Comparison of ENCODE assay signal across 19 cellular contexts in the genomic region with DNA sequence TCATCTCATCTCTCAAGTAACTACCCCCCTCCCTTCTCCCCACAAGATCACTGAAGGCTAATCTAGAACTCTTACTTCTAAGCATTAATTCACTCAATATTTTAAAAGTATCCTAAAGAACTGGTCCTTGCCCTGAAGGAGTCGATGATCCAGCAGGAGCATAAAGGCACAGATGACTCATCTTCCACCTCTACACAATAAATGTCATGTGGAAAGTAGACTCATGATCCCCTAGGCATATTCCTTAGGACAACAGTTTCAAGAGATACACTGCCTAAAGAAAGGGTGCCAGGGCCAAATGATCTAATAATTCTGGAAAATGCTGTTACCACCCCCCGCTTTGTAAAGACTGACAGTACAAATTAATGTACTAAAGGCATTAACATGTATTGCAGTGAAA.
DNase-seq lines count a peak whose midpoint lies in the region; FAIRE-seq and TF ChIP-seq lines count a peak whose summit lies in the region.
"Had no signal": no experiment of that assay in that cellular context is flagged by ENCODE, and none has a peak within 500 bp of the region (broad histone marks: within the 10 kb centered on the region; RNA-seq: fewer than 3 reads in every experiment).

No MANE protein-coding gene starts in this region.

- DNase-seq in ELR (ENCODE audit: low read depth): peak; percentile 66
- peak; percentile 39 for DNase-seq in RKO (ENCODE audit: low spot score)
- peak; percentile 28 for DNase-seq in endothelial cell of umbilical vein (ENCODE audit: low read depth, low spot score)
- no peak for DNase-seq in neural progenitor cell (ENCODE audit: low spot score)
- DNase-seq in MM.1S: no peak
- DNase-seq in glutamatergic neuron: no peak
- no peak for DNase-seq in uterus
- no peak for DNase-seq in activated T-helper 2 cell treated with anti-CD3 and anti-CD28 coated beads, Interferon-gamma antibody, Interleukin-2, Interleukin-4, amounts not matched to agents 10 μg/mL and 5 μg/mL and 100 μg/mL, durations not matched to agents 14 hours and 24 hours and 36 hours (ENCODE audit: low spot score)
- DNase-seq: BE2C; CD4-positive, alpha-beta memory T cell; KG1; MG63; NCI-H1105 treated with DMSO at 0.1 percent for 48 hours; NCI-H187; NCI-H510A; NCI-H82; Peyer's patch had no signal

- no peak overlapping the region for H3K27ac ChIP-seq in endothelial cell of umbilical vein (ENCODE audit: insufficient read depth, low read depth, low read length)
- no peak overlapping the region for H3K27ac ChIP-seq in neural progenitor cell
- H3K27ac ChIP-seq in MM.1S (ENCODE audit: low read length): no peak overlapping the region
- no peak overlapping the region for H3K27ac ChIP-seq in uterus
- H3K27ac ChIP-seq: HL-60, Peyer's patch, SJSA1 had no signal

- CTCF ChIA-PET in endothelial cell of umbilical vein (lab: Charles Lee): no interaction called here

- no peak for TF ChIP-seq CTCF in endothelial cell of umbilical vein (IDR thresholded peaks at IDR 0.05; ENCODE audit: extremely low read depth in 1 of 2, insufficient read depth in 1 of 2, low read depth in 1 of 2, low read length in 2 of 2)
- no peak for TF ChIP-seq CTCF in neural progenitor cell (IDR thresholded peaks at IDR 0.05)
- no peak for TF ChIP-seq CTCF in MM.1S (IDR thresholded peaks at IDR 0.05; ENCODE audit: low read length)
- no peak for TF ChIP-seq CTCF in glutamatergic neuron (IDR thresholded peaks at IDR 0.05; ENCODE audit: partially characterized antibody, unreplicated experiment)
- TF ChIP-seq CTCF in uterus (IDR thresholded peaks at IDR 0.05): no peak

- H3K4me1 Mint-ChIP-seq in neural progenitor cell: peaks cover 28% of the 10 kb centered on the region
- no peaks in the 10 kb centered on the region for H3K4me1 Mint-ChIP-seq in glutamatergic neuron (ENCODE audit: low read depth, unreplicated experiment)
- no peaks in the 10 kb centered on the region for H3K4me1 Mint-ChIP-seq in activated T-helper 2 cell treated with anti-CD3 and anti-CD28 coated beads, Interferon-gamma antibody, Interleukin-2, Interleukin-4, amounts not matched to agents 10 μg/mL and 5 μg/mL and 100 μg/mL, durations not matched to agents 14 hours and 24 hours and 36 hours (ENCODE audit: low read depth)
- H3K4me1 Mint-ChIP-seq: CD4-positive, alpha-beta memory T cell had no signal

- H3K27me3 ChIP-seq in endothelial cell of umbilical vein (ENCODE audit: control insufficient read depth in 2 of 2, insufficient read depth in 2 of 2, low read length in 2 of 2) (no peaks in the 10 kb centered on the region), neural progenitor cell (no peaks in the 10 kb centered on the region), MM.1S (replicated peaks; ENCODE audit: insufficient read depth, low read length) (no peaks in the 10 kb centered on the region), uterus (no peaks in the 10 kb centered on the region)
- H3K27me3 ChIP-seq: BE2C, MG63, Peyer's patch, SJSA1 had no signal

- H3K9me3 ChIP-seq in endothelial cell of umbilical vein (replicated peaks; ENCODE audit: control insufficient read depth, insufficient read depth, low read length) (no peaks in the 10 kb centered on the region), neural progenitor cell (ENCODE audit: low read depth) (no peaks in the 10 kb centered on the region), MM.1S (replicated peaks; ENCODE audit: insufficient read depth, low read length) (no peaks in the 10 kb centered on the region), uterus (no peaks in the 10 kb centered on the region)
- H3K9me3 ChIP-seq: BE2C, MG63, Peyer's patch, SJSA1 had no signal

- no TSS peak for BruUV-seq in endothelial cell of umbilical vein (replicated peaks; lab: Mats Ljungman, UMichigan)

- H3F3A ChIP-seq in neural progenitor cell (ENCODE audit: low read depth) (peaks cover 4% of the 10 kb centered on the region), MM.1S (ENCODE audit: insufficient read depth, low read length) (no peaks in the 10 kb centered on the region)

- dilution Hi-C loops in endothelial cell of umbilical vein (cut with MboI; ENCODE audit: extremely low pct_ligation_motif_present, low sequenced_read_pairs): loop anchor here (25.0 kb wide), 1 partner anchor 201 kb away; no protein-coding TSS in a partner anchor

- TF ChIP-seq POLR2A in endothelial cell of umbilical vein (IDR thresholded peaks at IDR 0.05; ENCODE audit: low read depth, low read length) (no peak), uterus (IDR thresholded peaks at IDR 0.05) (no peak)

- no peaks in the 10 kb centered on the region for H3K9me2 ChIP-seq in MM.1S (replicated peaks; ENCODE audit: insufficient read depth, low read length)

- no peak overlapping the region for H3K4me3 ChIP-seq in endothelial cell of umbilical vein (replicated peaks in 1 of 3; ENCODE audit: insufficient read depth in 1 of 3, low read depth in 1 of 3, low read length in 3 of 3)
- H3K4me3 ChIP-seq in neural progenitor cell: no peak overlapping the region
- no peak overlapping the region for H3K4me3 ChIP-seq in MM.1S (ENCODE audit: low read length)
- H3K4me3 ChIP-seq in uterus: no peak overlapping the region
- H3K4me3 ChIP-seq: MG63, Peyer's patch, SJSA1 had no signal

- H3K9me1 ChIP-seq in endothelial cell of umbilical vein (replicated peaks; ENCODE audit: control insufficient read depth, extremely low read depth, insufficient read depth, low read length): no peaks in the 10 kb centered on the region

- POLR2A ChIA-PET in endothelial cell of umbilical vein (lab: Charles Lee): no interaction called here

- H3K4me1 ChIP-seq in endothelial cell of umbilical vein (ENCODE audit: control insufficient read depth, extremely low read depth, insufficient read depth, low read length): peaks cover 6% of the 10 kb centered on the region
- peaks cover 8% of the 10 kb centered on the region for H3K4me1 ChIP-seq in neural progenitor cell
- H3K4me1 ChIP-seq in MM.1S (ENCODE audit: low read length): no peaks in the 10 kb centered on the region
- no peaks in the 10 kb centered on the region for H3K4me1 ChIP-seq in uterus
- H3K4me1 ChIP-seq: BE2C had no signal

- H4K20me1 ChIP-seq in endothelial cell of umbilical vein (replicated peaks; ENCODE audit: control insufficient read depth, extremely low read depth, insufficient read depth, low read length) (no peaks in the 10 kb centered on the region), neural progenitor cell (ENCODE audit: low read depth) (peaks cover 12% of the 10 kb centered on the region), MM.1S (ENCODE audit: insufficient read depth, low read length) (no peaks in the 10 kb centered on the region)

- H3K4me3 Mint-ChIP-seq in neural progenitor cell: no peak overlapping the region
- H3K4me3 Mint-ChIP-seq in glutamatergic neuron (ENCODE audit: unreplicated experiment): no peak overlapping the region
- H3K4me3 Mint-ChIP-seq in activated T-helper 2 cell treated with anti-CD3 and anti-CD28 coated beads, Interferon-gamma antibody, Interleukin-2, Interleukin-4, amounts not matched to agents 10 μg/mL and 5 μg/mL and 100 μg/mL, durations not matched to agents 14 hours and 24 hours and 36 hours (ENCODE audit: low read depth): no peak overlapping the region
- H3K4me3 Mint-ChIP-seq: CD4-positive, alpha-beta memory T cell had no signal

- H3K9me3 Mint-ChIP-seq in neural progenitor cell: no peaks in the 10 kb centered on the region
- H3K9me3 Mint-ChIP-seq in glutamatergic neuron (ENCODE audit: unreplicated experiment): no peaks in the 10 kb centered on the region
- H3K9me3 Mint-ChIP-seq in activated T-helper 2 cell treated with anti-CD3 and anti-CD28 coated beads, Interferon-gamma antibody, Interleukin-2, Interleukin-4, amounts not matched to agents 10 μg/mL and 5 μg/mL and 100 μg/mL, durations not matched to agents 14 hours and 24 hours and 36 hours: no peaks in the 10 kb centered on the region

- no peak for FAIRE-seq in endothelial cell of umbilical vein (lab: Jason Lieb, UNC)

- H3K79me2 ChIP-seq in endothelial cell of umbilical vein (ENCODE audit: control insufficient read depth, insufficient read depth, low read length) (no peaks in the 10 kb centered on the region), neural progenitor cell (ENCODE audit: low read depth) (no peaks in the 10 kb centered on the region), MM.1S (ENCODE audit: low read length) (no peaks in the 10 kb centered on the region)

- intact Hi-C loops in endothelial cell of umbilical vein (cut with micrococcal nuclease) (no loop called here), uterus (cut with DNase I; ENCODE audit: low total_unique reads) (no loop called here)
- intact Hi-C loops in activated T-helper 2 cell treated with anti-CD3 and anti-CD28 coated beads, Interferon-gamma antibody, Interleukin-2, Interleukin-4, amounts not matched to agents 10 μg/mL and 5 μg/mL and 100 μg/mL, durations not matched to agents 14 hours and 24 hours and 36 hours (cut with micrococcal nuclease): no loop called here

- H3K36me3 Mint-ChIP-seq in neural progenitor cell: peaks cover 79% of the 10 kb centered on the region
- no peaks in the 10 kb centered on the region for H3K36me3 Mint-ChIP-seq in glutamatergic neuron (ENCODE audit: unreplicated experiment)
- H3K36me3 Mint-ChIP-seq in activated T-helper 2 cell treated with anti-CD3 and anti-CD28 coated beads, Interferon-gamma antibody, Interleukin-2, Interleukin-4, amounts not matched to agents 10 μg/mL and 5 μg/mL and 100 μg/mL, durations not matched to agents 14 hours and 24 hours and 36 hours (ENCODE audit: low read depth): no peaks in the 10 kb centered on the region
- H3K36me3 Mint-ChIP-seq: CD4-positive, alpha-beta memory T cell had no signal

- H3K9ac ChIP-seq in endothelial cell of umbilical vein (replicated peaks; ENCODE audit: extremely low read depth, insufficient read depth, low read length) (no peak overlapping the region), neural progenitor cell (no peak overlapping the region), MM.1S (ENCODE audit: low read length) (no peak overlapping the region)

- H3K27ac Mint-ChIP-seq in neural progenitor cell (peak overlapping the region; percentile 0), glutamatergic neuron (ENCODE audit: unreplicated experiment) (no peak overlapping the region)
- no peak overlapping the region for H3K27ac Mint-ChIP-seq in activated T-helper 2 cell treated with anti-CD3 and anti-CD28 coated beads, Interferon-gamma antibody, Interleukin-2, Interleukin-4, amounts not matched to agents 10 μg/mL and 5 μg/mL and 100 μg/mL, durations not matched to agents 14 hours and 24 hours and 36 hours
- H3K27ac Mint-ChIP-seq: CD4-positive, alpha-beta memory T cell had no signal

- no peak overlapping the region for H2AFZ ChIP-seq in endothelial cell of umbilical vein (ENCODE audit: low read depth, low read length)
- H2AFZ ChIP-seq in neural progenitor cell (replicated peaks): no peak overlapping the region
- no peak overlapping the region for H2AFZ ChIP-seq in MM.1S (ENCODE audit: low read length)

- H3K27me3 Mint-ChIP-seq in neural progenitor cell (ENCODE audit: insufficient read depth, low read depth) (peaks cover 9% of the 10 kb centered on the region), glutamatergic neuron (ENCODE audit: unreplicated experiment) (peaks cover 2% of the 10 kb centered on the region)
- H3K27me3 Mint-ChIP-seq in activated T-helper 2 cell treated with anti-CD3 and anti-CD28 coated beads, Interferon-gamma antibody, Interleukin-2, Interleukin-4, amounts not matched to agents 10 μg/mL and 5 μg/mL and 100 μg/mL, durations not matched to agents 14 hours and 24 hours and 36 hours (ENCODE audit: low read depth): peaks cover 2% of the 10 kb centered on the region

- H3K36me3 ChIP-seq in endothelial cell of umbilical vein (ENCODE audit: control insufficient read depth in 2 of 2, extremely low read depth in 1 of 2, insufficient read depth in 2 of 2, low read length in 2 of 2) (peaks cover 10 to 28% of the 10 kb centered on the region in 2 experiments), neural progenitor cell (no peaks in the 10 kb centered on the region), MM.1S (replicated peaks; ENCODE audit: insufficient read depth, low read length) (no peaks in the 10 kb centered on the region), uterus (no peaks in the 10 kb centered on the region)
- H3K36me3 ChIP-seq: BE2C, MG63 had no signal

- H3K4me2 ChIP-seq in endothelial cell of umbilical vein (ENCODE audit: insufficient read depth, low read length) (no peak overlapping the region), neural progenitor cell (no peak overlapping the region), MM.1S (ENCODE audit: low read depth, low read length) (no peak overlapping the region)

Comparison
In these comparisons a context has a peak if more than half of its experiments do, and no peak if none do; other contexts are left out.
1. DNase-seq: peak in ELR (single experiment), RKO (single experiment) and endothelial cell of umbilical vein (single experiment); none in neural progenitor cell (single experiment), MM.1S (single experiment), glutamatergic neuron (single experiment), uterus (0 of 2) and activated T-helper 2 cell treated with anti-CD3 and anti-CD28 coated beads, Interferon-gamma antibody, Interleukin-2, Interleukin-4, amounts not matched to agents 10 μg/mL and 5 μg/mL and 100 μg/mL, durations not matched to agents 14 hours and 24 hours and 36 hours (single experiment).